1 cellular context compared by ENCODE assay signal in the genomic region with DNA sequence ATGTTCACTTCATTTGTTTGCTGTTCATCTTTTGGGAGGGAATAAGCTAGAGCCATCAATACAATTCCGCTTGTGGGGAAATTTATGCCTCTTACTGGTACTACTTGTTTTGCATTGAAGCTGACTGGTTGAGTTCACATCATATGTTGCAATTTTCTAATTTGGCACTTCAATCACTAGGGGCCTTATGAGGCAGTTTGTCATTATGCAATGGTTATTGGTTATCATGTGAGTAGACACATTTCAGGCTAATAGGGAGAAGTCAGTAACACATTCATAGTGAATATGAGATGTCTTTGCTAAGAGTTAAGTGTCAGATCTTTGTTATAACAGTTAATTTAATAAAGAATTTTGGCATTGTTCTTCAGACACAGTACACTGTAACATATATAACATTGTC.
A peak's percentile ranks its signal among the peaks of the same experiment; 100 is the strongest.
TF ChIP-seq lines count a peak whose summit lies in the region.

No MANE protein-coding gene starts in this region.

TF ChIP-seq in HEK293, 187 proteins besides CTCF, POLR2A, EP300 and RAD21 (continued from another document):
- TF ChIP-seq, protein P1, sequence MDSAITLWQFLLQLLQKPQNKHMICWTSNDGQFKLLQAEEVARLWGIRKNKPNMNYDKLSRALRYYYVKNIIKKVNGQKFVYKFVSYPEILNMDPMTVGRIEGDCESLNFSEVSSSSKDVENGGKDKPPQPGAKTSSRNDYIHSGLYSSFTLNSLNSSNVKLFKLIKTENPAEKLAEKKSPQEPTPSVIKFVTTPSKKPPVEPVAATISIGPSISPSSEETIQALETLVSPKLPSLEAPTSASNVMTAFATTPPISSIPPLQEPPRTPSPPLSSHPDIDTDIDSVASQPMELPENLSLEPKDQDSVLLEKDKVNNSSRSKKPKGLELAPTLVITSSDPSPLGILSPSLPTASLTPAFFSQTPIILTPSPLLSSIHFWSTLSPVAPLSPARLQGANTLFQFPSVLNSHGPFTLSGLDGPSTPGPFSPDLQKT (IDR thresholded peaks at IDR 0.05; ENCODE audit: borderline replicate concordance, low read depth, low read length), result no peak
- TF ChIP-seq ZNF202 (tag by site-specific recombination; IDR thresholded peaks at IDR 0.05; ENCODE audit: borderline replicate concordance) (no peak), ZNF146 (tag by site-specific recombination; IDR thresholded peaks at IDR 0.05) (peak; percentile 23; the same call in 1 of the 2 replicates), ZNF514 (tag by site-specific recombination; IDR thresholded peaks at IDR 0.05) (no peak), ZNF654 (tag by site-specific recombination; IDR thresholded peaks at IDR 0.05; ENCODE audit: low read depth) (no peak), SP7 (tag by site-specific recombination; IDR thresholded peaks at IDR 0.05) (no peak)
- TF ChIP-seq, protein P2, sequence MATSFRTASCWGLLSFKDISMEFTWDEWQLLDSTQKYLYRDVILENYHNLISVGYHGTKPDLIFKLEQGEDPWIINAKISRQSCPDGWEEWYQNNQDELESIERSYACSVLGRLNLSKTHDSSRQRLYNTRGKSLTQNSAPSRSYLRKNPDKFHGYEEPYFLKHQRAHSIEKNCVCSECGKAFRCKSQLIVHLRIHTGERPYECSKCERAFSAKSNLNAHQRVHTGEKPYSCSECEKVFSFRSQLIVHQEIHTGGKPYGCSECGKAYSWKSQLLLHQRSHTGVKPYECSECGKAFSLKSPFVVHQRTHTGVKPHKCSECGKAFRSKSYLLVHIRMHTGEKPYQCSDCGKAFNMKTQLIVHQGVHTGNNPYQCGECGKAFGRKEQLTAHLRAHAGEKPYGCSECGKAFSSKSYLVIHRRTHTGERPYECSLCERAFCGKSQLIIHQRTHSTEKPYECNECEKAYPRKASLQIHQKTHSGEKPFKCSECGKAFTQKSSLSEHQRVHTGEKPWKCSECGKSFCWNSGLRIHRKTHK (tag by site-specific recombination; IDR thresholded peaks at IDR 0.05), result no peak
